Comparison of ENCODE assay signal across 9 cellular contexts in genomic region chr9:124239249-124240073, GRCh38. TPM values are rescaled to one million over a fixed set of nuclear protein-coding genes. Genes with fewer than 3 reads are reported as not detected.
A peak's percentile ranks its signal among the peaks of the same experiment; 100 is the strongest.
DNase-seq lines count a peak whose midpoint lies in the region; ATAC-seq, FAIRE-seq and TF ChIP-seq lines count a peak whose summit lies in the region.
"Had no signal": no experiment of that assay in that cellular context is flagged by ENCODE, and none has a peak within 500 bp of the region (broad histone marks: within the 10 kb centered on the region; RNA-seq: fewer than 3 reads in every experiment).

No MANE protein-coding gene starts in this region.

- H3K4me3 ChIP-seq in vagina: no peak overlapping the region

- FAIRE-seq in frontal cortex (lab: Jason Lieb, UNC): no peak

- peak; percentile 67 for ATAC-seq in GM18505 (IDR thresholded peaks at IDR 0.05; ENCODE audit: unreplicated experiment)
- peak; percentile 83 for ATAC-seq in GM21529 (IDR thresholded peaks at IDR 0.05; ENCODE audit: unreplicated experiment)

- intact Hi-C loops in vagina (cut with DNase I): loop anchor here (10.0 kb wide), 1 partner anchor 55 kb away; no protein-coding TSS in a partner anchor

- no peak for TF ChIP-seq POLR2A in GM18505 (IDR thresholded peaks at IDR 0.05; ENCODE audit: borderline replicate concordance, extremely low read depth, insufficient read depth, insufficient read length)
- TF ChIP-seq POLR2A in vagina (IDR thresholded peaks at IDR 0.05): no peak

- DNase-seq in kidney tubule cell (ENCODE audit: low spot score) (peak; percentile 54), vagina (ENCODE audit: extremely low spot score in 2 of 2) (no peak), frontal cortex (ENCODE audit: low spot score in 2 of 2) (no peak), iPS-NIHi7 (ENCODE audit: extremely low spot score) (no peak), occipital lobe (lab: John Stamatoyannopoulos, UW) (no peak)
- DNase-seq: NCI-H345 had no signal

- TF ChIP-seq CTCF in vagina (IDR thresholded peaks at IDR 0.05): no peak

- no peaks in the 10 kb centered on the region for H3K36me3 ChIP-seq in vagina

- H3K4me1 ChIP-seq in vagina: no peaks in the 10 kb centered on the region

- peak overlapping the region in 3 of 4 donors; percentile 2 to 81 (median 51) for H3K4me3 Mint-ChIP-seq in IgD-negative memory B cell

- no peaks in the 10 kb centered on the region for H3K9me3 Mint-ChIP-seq in IgD-negative memory B cell

- peak overlapping the region; percentile 32 to 91 (median 52) for H3K27ac Mint-ChIP-seq in IgD-negative memory B cell

- H3K4me1 Mint-ChIP-seq in IgD-negative memory B cell: peaks cover 28 to 30% (median 28%) of the 10 kb centered on the region in 3 donors

- no peak overlapping the region for H3K27ac ChIP-seq in vagina

- H3K27me3 Mint-ChIP-seq in IgD-negative memory B cell: no peaks in the 10 kb centered on the region

- no peaks in the 10 kb centered on the region for H3K27me3 ChIP-seq in vagina

- no peaks in the 10 kb centered on the region for H3K36me3 Mint-ChIP-seq in IgD-negative memory B cell

- H3K9me3 ChIP-seq in vagina: no peaks in the 10 kb centered on the region

RNA-seq across cellular contexts. Expression of gene NEK6, which starts 18.3 kb away (rescaled TPM):
- 76.2 TPM for polyA plus RNA-seq in IgD-negative memory B cell
- 44.4 TPM for total RNA-seq in vagina
- 11.0 TPM for total RNA-seq in frontal cortex
- 26.2 TPM for total RNA-seq in occipital lobe
